In genomic region chr12:65944637-65945036, GRCh38 we compare ENCODE assay signal across 27 cellular contexts.
"Had no signal": no experiment of that assay in that cellular context is flagged by ENCODE, and none has a peak within 500 bp of the region (broad histone marks: within the 10 kb centered on the region; RNA-seq: fewer than 3 reads in every experiment).

No MANE protein-coding gene starts in this region.

- H3K27me3 ChIP-seq: left lung had no signal

- H3K27ac Mint-ChIP-seq: activated CD4-positive, alpha-beta T cell treated with anti-CD3 and anti-CD28 coated beads, Interleukin-2, amount 10 ng/mL, durations not matched to agents 24 days and 14 days; activated CD8-positive, alpha-beta T cell treated with anti-CD3 and anti-CD28 coated beads, Interleukin-2, amount 10 ng/mL, durations not matched to agents 7 days and 5 days; activated naive CD8-positive, alpha-beta T cell; brain; memory B cell; natural killer cell; type B pancreatic cell had no signal

- H3K4me3 ChIP-seq: gastroesophageal sphincter, heart right ventricle, left lung, prostate gland, skin epidermis had no signal

- H3K36me3 ChIP-seq: gastroesophageal sphincter, heart right ventricle, left lung, prostate gland had no signal

- H3K27ac ChIP-seq: gastroesophageal sphincter, heart right ventricle, left lung, prostate gland had no signal

- H3K27me3 Mint-ChIP-seq: brain, type B pancreatic cell had no signal

- H3K9me3 Mint-ChIP-seq: activated CD4-positive, alpha-beta T cell treated with anti-CD3 and anti-CD28 coated beads, Interleukin-2, amount 10 ng/mL, durations not matched to agents 24 days and 14 days; brain; central memory CD8-positive, alpha-beta T cell; memory B cell; natural killer cell; type B pancreatic cell; WTC11 had no signal

- H3K4me1 ChIP-seq: prostate gland had no signal

- ATAC-seq: activated CD8-positive, alpha-beta T cell treated with anti-CD3 and anti-CD28 coated beads, Interleukin-2, amount 10 ng/mL, durations not matched to agents 7 days and 5 days; gastroesophageal sphincter; heart right ventricle; left lung; natural killer cell; right cardiac atrium; WTC11 had no signal

- H3K9me3 ChIP-seq: gastroesophageal sphincter, heart right ventricle, left lung, prostate gland had no signal

- DNase-seq: activated CD4-positive, alpha-beta T cell treated with anti-CD3 and anti-CD28 coated beads, Interleukin-2, amount 10 ng/mL, durations not matched to agents 24 days and 14 days; activated CD8-positive, alpha-beta memory T cell treated with anti-CD3 and anti-CD28 coated beads, Interleukin-2, amount 50 U/mL, for 4 hours; activated CD8-positive, alpha-beta T cell treated with anti-CD3 and anti-CD28 coated beads, Interleukin-2, amount 10 ng/mL, durations not matched to agents 7 days and 5 days; activated effector memory CD4-positive, alpha-beta T cell treated with anti-CD3 and anti-CD28 coated beads, Interleukin-2, amount 50 U/mL, for 16 hours; activated T-cell treated with anti-CD3 and anti-CD28 coated beads, Interleukin-2, amount 50 U/mL, for 48 hours; amniotic stem cell; cortex of kidney; effector CD4-positive, alpha-beta T cell; heart right ventricle; left lung; natural killer cell; occipital lobe; right cardiac atrium; stimulated activated CD4-positive, alpha-beta T cell treated with anti-CD3 and anti-CD28 coated beads, Interleukin-4, amount 100 ng/mL, for 4 hours; stimulated activated CD8-positive, alpha-beta memory T cell treated with anti-CD3 and anti-CD28 coated beads, Interleukin-4, amount 100 ng/mL, for 48 hours; stimulated activated naive CD4-positive, alpha-beta T cell treated with Interleukin-2 at 50 U/mL for 16 hours; substantia nigra; T-helper 2 cell had no signal

- H3K4me3 Mint-ChIP-seq: activated CD4-positive, alpha-beta T cell treated with anti-CD3 and anti-CD28 coated beads, Interleukin-2, amount 10 ng/mL, durations not matched to agents 24 days and 14 days; activated CD8-positive, alpha-beta T cell treated with anti-CD3 and anti-CD28 coated beads, Interleukin-2, amount 10 ng/mL, durations not matched to agents 7 days and 5 days; activated naive CD8-positive, alpha-beta T cell; brain; central memory CD8-positive, alpha-beta T cell; memory B cell; natural killer cell; type B pancreatic cell; WTC11 had no signal

- H3K36me3 Mint-ChIP-seq: activated naive CD8-positive, alpha-beta T cell; brain; memory B cell; natural killer cell; WTC11 had no signal

- H3K4me1 Mint-ChIP-seq: activated CD4-positive, alpha-beta T cell treated with anti-CD3 and anti-CD28 coated beads, Interleukin-2, amount 10 ng/mL, durations not matched to agents 24 days and 14 days; central memory CD8-positive, alpha-beta T cell; memory B cell; natural killer cell had no signal
